Comparison of ENCODE assay signal across 19 cellular contexts in genomic region chr13:42709276-42709675, GRCh38.
A peak's percentile ranks its signal among the peaks of the same experiment; 100 is the strongest.
DNase-seq lines count a peak whose midpoint lies in the region; ATAC-seq and TF ChIP-seq lines count a peak whose summit lies in the region.
"Had no signal": no experiment of that assay in that cellular context is flagged by ENCODE, and none has a peak within 500 bp of the region (broad histone marks: within the 10 kb centered on the region; RNA-seq: fewer than 3 reads in every experiment).

No MANE protein-coding gene starts in this region.

- 88% methylated on average over 2 of the region's 2 CpGs for WGBS in smooth muscle cell (ENCODE audit: low lambda C conversion rate)

- H3K9me2 ChIP-seq in PC-3 (replicated peaks; ENCODE audit: low read length), result no peaks in the 10 kb centered on the region

- no peaks in the 10 kb centered on the region for H4K20me1 ChIP-seq in PC-3 (ENCODE audit: low read length)
- H4K20me1 ChIP-seq in smooth muscle cell (ENCODE audit: low read depth), result no peaks in the 10 kb centered on the region

- POLR2A ChIA-PET in PC-3 (lab: Charles Lee; ENCODE audit: unreplicated experiment), result no interaction called here

- H3K79me2 ChIP-seq in PC-3 (ENCODE audit: low read length) (no peaks in the 10 kb centered on the region), smooth muscle cell (ENCODE audit: low read depth) (no peaks in the 10 kb centered on the region)

- H3K9me3 ChIP-seq in PC-3 (ENCODE audit: low read length), result no peaks in the 10 kb centered on the region
- no peaks in the 10 kb centered on the region for H3K9me3 ChIP-seq in smooth muscle cell (replicated peaks; ENCODE audit: low read depth)
- H3K9me3 ChIP-seq: BE2C had no signal

- no peak overlapping the region for H3K9ac ChIP-seq in PC-3 (ENCODE audit: low read length)
- no peak overlapping the region for H3K9ac ChIP-seq in smooth muscle cell (ENCODE audit: low read depth)

- H2AFZ ChIP-seq in PC-3 (ENCODE audit: low read length) (no peak overlapping the region), smooth muscle cell (ENCODE audit: low read depth) (no peak overlapping the region)
- H2AFZ ChIP-seq: GM23338 had no signal

- intact Hi-C loops in PC-3 (cut with micrococcal nuclease), result no loop called here

- H3K27ac ChIP-seq in PC-3 (ENCODE audit: low read length), result no peak overlapping the region
- H3K27ac ChIP-seq in smooth muscle cell (ENCODE audit: low read depth), result peak overlapping the region; percentile 22
- H3K27ac ChIP-seq: HL-60 had no signal

- DNase-seq in ELR (ENCODE audit: low read depth), result peak; percentile 15
- DNase-seq in PC-3, result peak; percentile 25
- peak; percentile 54 for DNase-seq in epithelial cell of esophagus (ENCODE audit: low read depth)
- DNase-seq in smooth muscle cell (lab: John Stamatoyannopoulos, UW; ENCODE audit: unreplicated experiment), result no peak
- no peak for DNase-seq in germinal center (ENCODE audit: low spot score)
- DNase-seq: ACHN; BE2C; C1 segment of cervical spinal cord; CD4-positive, CD25-positive, alpha-beta regulatory T cell; CD8-positive, alpha-beta memory T cell; COR-L47; DMS 273 treated with DMSO at 0.1 percent for 48 hours; DMS53; DND-41; EL; HCEC 1CT had no signal

- CTCF ChIA-PET in PC-3 (lab: Charles Lee), result no interaction called here

- H3K27me3 ChIP-seq in PC-3 (ENCODE audit: low read length) (no peaks in the 10 kb centered on the region), smooth muscle cell (ENCODE audit: low read depth) (no peaks in the 10 kb centered on the region)
- H3K27me3 ChIP-seq: BE2C had no signal

- H3K4me1 ChIP-seq in PC-3 (ENCODE audit: insufficient read depth, low read length) (no peaks in the 10 kb centered on the region), smooth muscle cell (ENCODE audit: low read depth) (peaks cover 3% of the 10 kb centered on the region)

- no peak for TF ChIP-seq CTCF in PC-3 (conservative IDR thresholded peaks at IDR 0.05; ENCODE audit: low read depth, low read length)
- no peak for TF ChIP-seq CTCF in epithelial cell of esophagus (IDR thresholded peaks at IDR 0.05; ENCODE audit: insufficient read depth, low read depth, low read length, missing control alignments)
- TF ChIP-seq CTCF in smooth muscle cell (IDR thresholded peaks at IDR 0.05; ENCODE audit: borderline replicate concordance, insufficient read depth, poor library complexity, severe bottlenecking), result no peak

- no peaks in the 10 kb centered on the region for H3K36me3 ChIP-seq in PC-3 (ENCODE audit: low read depth, low read length)
- no peaks in the 10 kb centered on the region for H3K36me3 ChIP-seq in smooth muscle cell (ENCODE audit: low read depth)
- H3K36me3 ChIP-seq: BE2C had no signal

- H3K4me2 ChIP-seq in PC-3 (ENCODE audit: low read length) (no peak overlapping the region), smooth muscle cell (no peak overlapping the region)
- H3K4me2 ChIP-seq: GM23338 had no signal

- H3K4me3 ChIP-seq in PC-3 (ENCODE audit: low read length), result no peak overlapping the region
- no peak overlapping the region for H3K4me3 ChIP-seq in epithelial cell of esophagus (ENCODE audit: low read length)
- H3K4me3 ChIP-seq in smooth muscle cell, result no peak overlapping the region
- H3K4me3 ChIP-seq: GM23338 had no signal

- H3F3A ChIP-seq in PC-3 (ENCODE audit: low read length, unreplicated experiment), result no peaks in the 10 kb centered on the region
- H3F3A ChIP-seq in smooth muscle cell (ENCODE audit: low read depth), result peaks cover 4% of the 10 kb centered on the region

- BruUV-seq in PC-3 (replicated peaks; lab: Mats Ljungman, UMichigan), result no TSS peak

- ATAC-seq in PC-3 (no peak), HG03025 (IDR thresholded peaks at IDR 0.05; ENCODE audit: low FRiP score, unreplicated experiment) (no peak)
- ATAC-seq: GM23338 had no signal

Comparison
In these comparisons a context has a peak if more than half of its experiments do, and no peak if none do; other contexts are left out.
1. DNase-seq: peak in ELR (single experiment), PC-3 (single experiment) and epithelial cell of esophagus (single experiment); none in smooth muscle cell (single experiment) and germinal center (single experiment).